Comparison of ENCODE assay signal across 12 cellular contexts in genomic region chr12:120598674-120599463, GRCh38. TPM values are rescaled to one million over a fixed set of nuclear protein-coding genes. Genes with fewer than 3 reads are reported as not detected.
DNase-seq lines count a peak whose midpoint lies in the region; ATAC-seq and TF ChIP-seq lines count a peak whose summit lies in the region.
"Had no signal": no experiment of that assay in that cellular context is flagged by ENCODE, and none has a peak within 500 bp of the region (broad histone marks: within the 10 kb centered on the region; RNA-seq: fewer than 3 reads in every experiment).

No MANE protein-coding gene starts in this region.

- ATAC-seq in heart left ventricle: peak; percentile 67 to 86 (median 79)
- ATAC-seq in stimulated activated memory B cell treated with anti-CD40 and anti-IgM and Interleukin-4, amounts not matched to agents 10 μg/mL and 1 μg/mL and 100 μg/mL, for 72 hours: peak; percentile 41
- no peak for ATAC-seq in GM21723 (IDR thresholded peaks at IDR 0.05; ENCODE audit: unreplicated experiment)
- ATAC-seq in HG03354 (IDR thresholded peaks at IDR 0.05; ENCODE audit: poor library complexity, severe bottlenecking, unreplicated experiment): no peak
- ATAC-seq in GM21529 (IDR thresholded peaks at IDR 0.05; ENCODE audit: unreplicated experiment): no peak

- no peak for TF ChIP-seq CTCF in heart left ventricle (IDR thresholded peaks at IDR 0.05)

- peaks cover 8% of the 10 kb centered on the region for H3K4me1 Mint-ChIP-seq in stimulated activated memory B cell treated with anti-CD40 and anti-IgM and Interleukin-4, amounts not matched to agents 10 μg/mL and 1 μg/mL and 100 μg/mL, for 72 hours
- H3K4me1 Mint-ChIP-seq: activated naive CD4-positive, alpha-beta T cell treated with anti-CD3 and anti-CD28 coated beads, Interleukin-2, amount 10 ng/mL, durations not matched to agents 7 days and 5 days had no signal

- no peak overlapping the region for H3K4me3 Mint-ChIP-seq in stimulated activated memory B cell treated with anti-CD40 and anti-IgM and Interleukin-4, amounts not matched to agents 10 μg/mL and 1 μg/mL and 100 μg/mL, for 72 hours
- H3K4me3 Mint-ChIP-seq: activated naive CD4-positive, alpha-beta T cell treated with anti-CD3 and anti-CD28 coated beads, Interleukin-2, amount 10 ng/mL, durations not matched to agents 7 days and 5 days; T-helper 1 cell treated with Interleukin-12 subunit alpha and Interleukin-12 subunit beta and Interleukin-4 antibody, amounts not matched to agents 30 μg/mL and 1 μg/mL, for 36 hours had no signal

- H3K9me3 Mint-ChIP-seq in stimulated activated memory B cell treated with anti-CD40 and anti-IgM and Interleukin-4, amounts not matched to agents 10 μg/mL and 1 μg/mL and 100 μg/mL, for 72 hours: no peaks in the 10 kb centered on the region
- H3K9me3 Mint-ChIP-seq: activated naive CD4-positive, alpha-beta T cell treated with anti-CD3 and anti-CD28 coated beads, Interleukin-2, amount 10 ng/mL, durations not matched to agents 7 days and 5 days; T-helper 1 cell treated with Interleukin-12 subunit alpha and Interleukin-12 subunit beta and Interleukin-4 antibody, amounts not matched to agents 30 μg/mL and 1 μg/mL, for 36 hours had no signal

- peak; percentile 28 for DNase-seq in NK-92 treated with Interleukin-12 subunit alpha and Interleukin-12 subunit beta, amount 100 ng/mL, for 24 hours (lab: John Stamatoyannopoulos, UW)
- no peak for DNase-seq in NK-92 (lab: John Stamatoyannopoulos, UW; ENCODE audit: unreplicated experiment)
- DNase-seq in RPMI7951 (ENCODE audit: low read depth): peak; percentile 43
- DNase-seq in heart left ventricle: no peak
- DNase-seq: 8988T; activated naive CD4-positive, alpha-beta T cell treated with anti-CD3 and anti-CD28 coated beads, Interleukin-2, amount 10 ng/mL, durations not matched to agents 7 days and 5 days had no signal

- H3K4me3 ChIP-seq in heart left ventricle: no peak overlapping the region

- no peaks in the 10 kb centered on the region for H3K9me3 ChIP-seq in heart left ventricle

- no peak for TF ChIP-seq POLR2A in heart left ventricle (IDR thresholded peaks at IDR 0.05)

- peaks cover 42% of the 10 kb centered on the region for H3K27me3 Mint-ChIP-seq in stimulated activated memory B cell treated with anti-CD40 and anti-IgM and Interleukin-4, amounts not matched to agents 10 μg/mL and 1 μg/mL and 100 μg/mL, for 72 hours

- intact Hi-C loops in heart left ventricle (cut with DNase I): loop anchor here in 1 of 10 donors (10.0 kb wide), 1 partner anchor 486 kb away; no protein-coding TSS in a partner anchor

- peaks cover 0 to 9% (median 4%) of the 10 kb centered on the region in 12 donors for H3K4me1 ChIP-seq in heart left ventricle
- H3K4me1 ChIP-seq: parathyroid adenoma had no signal

- H3K36me3 ChIP-seq in heart left ventricle: no peaks in the 10 kb centered on the region

- 38 to 48% (median 42%) methylated on average over 11 to 13 of the region's 13 CpGs for WGBS in heart left ventricle, 4 donors

- no peak overlapping the region for H3K27ac ChIP-seq in heart left ventricle
- H3K27ac ChIP-seq: parathyroid adenoma had no signal

- H3K36me3 Mint-ChIP-seq in stimulated activated memory B cell treated with anti-CD40 and anti-IgM and Interleukin-4, amounts not matched to agents 10 μg/mL and 1 μg/mL and 100 μg/mL, for 72 hours: no peaks in the 10 kb centered on the region
- H3K36me3 Mint-ChIP-seq: activated naive CD4-positive, alpha-beta T cell treated with anti-CD3 and anti-CD28 coated beads, Interleukin-2, amount 10 ng/mL, durations not matched to agents 7 days and 5 days had no signal

- H3K27ac Mint-ChIP-seq in stimulated activated memory B cell treated with anti-CD40 and anti-IgM and Interleukin-4, amounts not matched to agents 10 μg/mL and 1 μg/mL and 100 μg/mL, for 72 hours: no peak overlapping the region
- H3K27ac Mint-ChIP-seq: activated naive CD4-positive, alpha-beta T cell treated with anti-CD3 and anti-CD28 coated beads, Interleukin-2, amount 10 ng/mL, durations not matched to agents 7 days and 5 days; T-helper 1 cell treated with Interleukin-12 subunit alpha and Interleukin-12 subunit beta and Interleukin-4 antibody, amounts not matched to agents 30 μg/mL and 1 μg/mL, for 36 hours had no signal

- H3K27me3 ChIP-seq in heart left ventricle: peaks cover 0 to 6% (median 0%) of the 10 kb centered on the region in 9 donors

RNA-seq across cellular contexts. Expression of gene POP5, which starts 17.7 kb away (rescaled TPM):
- total RNA-seq in RPMI7951 (2014; rRNA removed; shearing (Covaris generic)): 80.9 and 89.1 TPM in 2 replicates
- total RNA-seq in heart left ventricle: 10 to 100 TPM; 20.6 to 46.6 (median 36.3) TPM
- polyA plus RNA-seq in heart left ventricle: 10 to 100 TPM; 30.9 to 55.8 TPM

RNA-seq across cellular contexts. Expression of gene CABP1, which starts 41.6 kb away (rescaled TPM):
- total RNA-seq in RPMI7951 (2014; rRNA removed; shearing (Covaris generic)): 0.10 TPM in 1 of 2 replicates, not detected in the other
- total RNA-seq in heart left ventricle: 1 to 10 TPM; 2.4 to 9.1 (median 3.8) TPM
- polyA plus RNA-seq in heart left ventricle: 1 to 10 TPM; 2.9 to 9.9 TPM

Comparison
In these comparisons a context has a peak if more than half of its experiments do, and no peak if none do; other contexts are left out.
1. DNase-seq: peak in NK-92 treated with Interleukin-12 subunit alpha and Interleukin-12 subunit beta, amount 100 ng/mL, for 24 hours (single experiment) and RPMI7951 (single experiment); none in NK-92 (single experiment) and heart left ventricle (0 of 5).
2. ATAC-seq: peak in heart left ventricle (4 of 4) and stimulated activated memory B cell treated with anti-CD40 and anti-IgM and Interleukin-4, amounts not matched to agents 10 μg/mL and 1 μg/mL and 100 μg/mL, for 72 hours (single experiment); none in GM21723 (single experiment), HG03354 (single experiment) and GM21529 (single experiment).